ENCODE assay signal across 2 cellular contexts in the genomic region with DNA sequence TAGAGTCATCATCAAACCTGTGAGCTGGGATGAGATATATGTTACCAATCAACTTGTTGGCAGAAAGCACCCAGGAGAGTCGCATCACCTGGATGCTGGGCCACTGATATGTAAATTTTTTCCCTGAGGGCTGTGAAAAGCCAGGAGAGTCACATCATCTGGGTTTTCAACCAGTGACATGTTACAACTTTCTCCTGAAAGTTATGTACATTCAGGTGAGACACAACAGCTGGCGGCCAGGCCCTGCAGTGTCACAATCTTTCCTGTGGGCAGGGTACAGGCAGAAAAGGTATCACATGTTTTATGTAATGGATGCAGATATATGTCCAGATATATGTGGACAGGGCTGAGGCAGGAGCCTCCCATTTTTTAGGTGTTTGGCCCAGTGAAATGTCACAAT.
A peak's percentile ranks its signal among the peaks of the same experiment; 100 is the strongest.
TF ChIP-seq lines count a peak whose summit lies in the region.

No MANE protein-coding gene starts in this region.

TF ChIP-seq in H1, 55 proteins besides CTCF, POLR2A, EP300 and RAD21:
- peak; percentile 15; the same call in 1 of the 2 replicates for TF ChIP-seq POLR2AphosphoS5 (IDR thresholded peaks at IDR 0.05; ENCODE audit: low read depth, low read length)
- TF ChIP-seq TAF1 (IDR thresholded peaks at IDR 0.05; ENCODE audit: low read depth, low read length) = no peak
- TF ChIP-seq GTF2F1 (IDR thresholded peaks at IDR 0.05; ENCODE audit: borderline replicate concordance, low read depth, low read length) = no peak
- TF ChIP-seq, protein P1, sequence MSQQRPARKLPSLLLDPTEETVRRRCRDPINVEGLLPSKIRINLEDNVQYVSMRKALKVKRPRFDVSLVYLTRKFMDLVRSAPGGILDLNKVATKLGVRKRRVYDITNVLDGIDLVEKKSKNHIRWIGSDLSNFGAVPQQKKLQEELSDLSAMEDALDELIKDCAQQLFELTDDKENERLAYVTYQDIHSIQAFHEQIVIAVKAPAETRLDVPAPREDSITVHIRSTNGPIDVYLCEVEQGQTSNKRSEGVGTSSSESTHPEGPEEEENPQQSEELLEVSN (IDR thresholded peaks at IDR 0.05) = no peak
TF ChIP-seq in H1: peak in this region for 1.

TF ChIP-seq in SK-N-SH treated with all-trans-retinoic acid at 6 μM for 48 hours, 23 proteins besides CTCF, POLR2A, EP300 and RAD21:
- TF ChIP-seq ZNF70 (CRISPR knock-in tag; IDR thresholded peaks at IDR 0.05) = no peak
